16 cellular contexts compared by ENCODE assay signal in genomic region chr19:35081201-35081600, GRCh38. TPM values are rescaled to one million over a fixed set of nuclear protein-coding genes. Genes with fewer than 3 reads are reported as not detected.
DNase-seq lines count a peak whose midpoint lies in the region; ATAC-seq and TF ChIP-seq lines count a peak whose summit lies in the region.
"Had no signal": no experiment of that assay in that cellular context is flagged by ENCODE, and none has a peak within 500 bp of the region (broad histone marks: within the 10 kb centered on the region; RNA-seq: fewer than 3 reads in every experiment).

No MANE protein-coding gene starts in this region.

- H3K4me3 ChIP-seq in lower lobe of right lung: no peak overlapping the region
- no peak overlapping the region for H3K4me3 ChIP-seq in CD4-positive, alpha-beta memory T cell (ENCODE audit: low read length in 2 of 2)
- H3K4me3 ChIP-seq: HAP-1 had no signal

- DNase-seq in natural killer cell treated with Interleukin-12 subunit alpha and Interleukin-12 subunit beta and Interleukin-15 and Interleukin-18, amount 100 ng/mL, for 72 hours (ENCODE audit: low spot score): peak; percentile 48
- DNase-seq in natural killer cell (no peak), lower lobe of right lung (peak; percentile 27), NCI-H748 (lab: John Stamatoyannopoulos, UW; ENCODE audit: unreplicated experiment) (no peak)
- no peak for DNase-seq in CD4-positive, alpha-beta memory T cell
- DNase-seq: 8988T; AML-193; CD8-positive, alpha-beta T cell; COR-L47; DMS153; DMS79 treated with DMSO at 0.1 percent for 48 hours; EL; GOT3 had no signal

- CTCF ChIA-PET in CD4-positive, alpha-beta memory T cell (lab: Charles Lee; ENCODE audit: partially characterized antibody): interaction anchor here (1.1 to 2.1 kb wide), 2 partner anchors 10 to 15 kb away, joined by 4 to 7 read pairs; no protein-coding TSS in a partner anchor

- no peaks in the 10 kb centered on the region for H3K36me3 ChIP-seq in lower lobe of right lung
- H3K36me3 ChIP-seq in CD4-positive, alpha-beta memory T cell (ENCODE audit: insufficient read depth, low read length): no peaks in the 10 kb centered on the region
- H3K36me3 ChIP-seq: HAP-1 had no signal

- intact Hi-C loops in natural killer cell (cut with micrococcal nuclease) (no loop called here), lower lobe of right lung (cut with DNase I) (no loop called here)
- intact Hi-C loops in CD4-positive, alpha-beta memory T cell (cut with micrococcal nuclease): no loop called here

- H3K4me1 ChIP-seq in lower lobe of right lung: no peaks in the 10 kb centered on the region
- peaks cover 6% of the 10 kb centered on the region for H3K4me1 ChIP-seq in CD4-positive, alpha-beta memory T cell (ENCODE audit: insufficient read depth, low read length)
- H3K4me1 ChIP-seq: HAP-1 had no signal

- H3K9me3 ChIP-seq in lower lobe of right lung: no peaks in the 10 kb centered on the region
- no peaks in the 10 kb centered on the region for H3K9me3 ChIP-seq in CD4-positive, alpha-beta memory T cell (ENCODE audit: control insufficient read depth in 1 of 2, low read length in 2 of 2)

- no peak overlapping the region for H3K4me3 Mint-ChIP-seq in natural killer cell treated with Interleukin-12 subunit alpha and Interleukin-12 subunit beta and Interleukin-15 and Interleukin-18, amount 100 ng/mL, for 72 hours
- no peak overlapping the region for H3K4me3 Mint-ChIP-seq in natural killer cell
- no peak overlapping the region for H3K4me3 Mint-ChIP-seq in CD4-positive, alpha-beta memory T cell
- H3K4me3 Mint-ChIP-seq: CD8-positive, alpha-beta T cell had no signal

- H3K27ac Mint-ChIP-seq in natural killer cell treated with Interleukin-12 subunit alpha and Interleukin-12 subunit beta and Interleukin-15 and Interleukin-18, amount 100 ng/mL, for 72 hours: no peak overlapping the region
- H3K27ac Mint-ChIP-seq in natural killer cell: no peak overlapping the region
- H3K27ac Mint-ChIP-seq in CD4-positive, alpha-beta memory T cell: no peak overlapping the region
- H3K27ac Mint-ChIP-seq: CD8-positive, alpha-beta T cell had no signal

- POLR2A ChIA-PET in CD4-positive, alpha-beta memory T cell (lab: Charles Lee; ENCODE audit: partially characterized antibody): no interaction called here

- H3K27me3 ChIP-seq in lower lobe of right lung (ENCODE audit: low read depth): no peaks in the 10 kb centered on the region
- no peaks in the 10 kb centered on the region for H3K27me3 ChIP-seq in CD4-positive, alpha-beta memory T cell (ENCODE audit: insufficient read depth, low read length)

- H3K9me3 Mint-ChIP-seq in natural killer cell treated with Interleukin-12 subunit alpha and Interleukin-12 subunit beta and Interleukin-15 and Interleukin-18, amount 100 ng/mL, for 72 hours: no peaks in the 10 kb centered on the region
- no peaks in the 10 kb centered on the region for H3K9me3 Mint-ChIP-seq in natural killer cell
- no peaks in the 10 kb centered on the region for H3K9me3 Mint-ChIP-seq in CD4-positive, alpha-beta memory T cell
- H3K9me3 Mint-ChIP-seq: CD8-positive, alpha-beta T cell had no signal

- no peak for ATAC-seq in natural killer cell treated with Interleukin-12 subunit alpha and Interleukin-12 subunit beta and Interleukin-15 and Interleukin-18, amount 100 ng/mL, for 72 hours
- no peak for ATAC-seq in natural killer cell
- ATAC-seq in lower lobe of right lung: no peak
- ATAC-seq in GM19467 (IDR thresholded peaks at IDR 0.05; ENCODE audit: unreplicated experiment): no peak
- ATAC-seq: CD8-positive, alpha-beta T cell had no signal

- H3K27me3 Mint-ChIP-seq in natural killer cell treated with Interleukin-12 subunit alpha and Interleukin-12 subunit beta and Interleukin-15 and Interleukin-18, amount 100 ng/mL, for 72 hours: peaks cover 0 to 3% of the 10 kb centered on the region in 2 donors
- H3K27me3 Mint-ChIP-seq in natural killer cell (ENCODE audit: low read depth in 2 of 2): peaks cover 0 to 14% of the 10 kb centered on the region in 2 donors
- H3K27me3 Mint-ChIP-seq in CD4-positive, alpha-beta memory T cell: peaks cover 4 to 6% of the 10 kb centered on the region in 2 donors

- peaks cover 14 to 18% of the 10 kb centered on the region in 2 donors for H3K4me1 Mint-ChIP-seq in natural killer cell treated with Interleukin-12 subunit alpha and Interleukin-12 subunit beta and Interleukin-15 and Interleukin-18, amount 100 ng/mL, for 72 hours (ENCODE audit: low read depth in 2 of 2)
- H3K4me1 Mint-ChIP-seq in natural killer cell: peaks cover 8 to 27% of the 10 kb centered on the region in 2 donors
- H3K4me1 Mint-ChIP-seq in CD4-positive, alpha-beta memory T cell: peaks cover 4 to 8% (median 6%) of the 10 kb centered on the region in 4 donors

- no peak overlapping the region for H3K27ac ChIP-seq in lower lobe of right lung
- no peak overlapping the region for H3K27ac ChIP-seq in CD4-positive, alpha-beta memory T cell (ENCODE audit: low read depth, low read length)
- H3K27ac ChIP-seq: C4-2B had no signal

- TF ChIP-seq CTCF in natural killer cell (IDR thresholded peaks at IDR 0.05) (no peak), lower lobe of right lung (IDR thresholded peaks at IDR 0.05) (no peak)

- no peaks in the 10 kb centered on the region for H3K36me3 Mint-ChIP-seq in natural killer cell treated with Interleukin-12 subunit alpha and Interleukin-12 subunit beta and Interleukin-15 and Interleukin-18, amount 100 ng/mL, for 72 hours
- H3K36me3 Mint-ChIP-seq in natural killer cell: no peaks in the 10 kb centered on the region
- H3K36me3 Mint-ChIP-seq in CD4-positive, alpha-beta memory T cell: no peaks in the 10 kb centered on the region
- H3K36me3 Mint-ChIP-seq: CD8-positive, alpha-beta T cell had no signal

RNA-seq across cellular contexts. Expression of gene FXYD3, which starts 34.4 kb away (rescaled TPM):
- total RNA-seq in natural killer cell treated with Interleukin-12 subunit alpha and Interleukin-12 subunit beta and Interleukin-15 and Interleukin-18, amount 100 ng/mL, for 72 hours: not detected
- not detected for total RNA-seq in natural killer cell
- total RNA-seq in lower lobe of right lung: 135 TPM
- total RNA-seq in CD4-positive, alpha-beta memory T cell: not detected
- polyA plus RNA-seq in CD4-positive, alpha-beta memory T cell: not detected
- total RNA-seq: CD8-positive, alpha-beta T cell had no signal

RNA-seq across cellular contexts. Expression of gene HPN, which starts 39.7 kb away (rescaled TPM):
- under 1 TPM in 1 of 2 donors, not detected in 1; 0.31 TPM for total RNA-seq in natural killer cell treated with Interleukin-12 subunit alpha and Interleukin-12 subunit beta and Interleukin-15 and Interleukin-18, amount 100 ng/mL, for 72 hours
- total RNA-seq in natural killer cell (not detected), lower lobe of right lung (28.1 TPM)
- total RNA-seq in CD4-positive, alpha-beta memory T cell: under 1 TPM in 1 of 2 experiments, not detected in 1; 0.15 TPM
- under 1 TPM in 1 of 2 donors, not detected in 1; 0.57 TPM for polyA plus RNA-seq in CD4-positive, alpha-beta memory T cell
- total RNA-seq: CD8-positive, alpha-beta T cell had no signal

RNA-seq across cellular contexts. Expression of gene SCN1B, which starts 50.9 kb away (rescaled TPM):
- under 1 TPM; 0.52 to 0.95 TPM for total RNA-seq in natural killer cell treated with Interleukin-12 subunit alpha and Interleukin-12 subunit beta and Interleukin-15 and Interleukin-18, amount 100 ng/mL, for 72 hours
- total RNA-seq in natural killer cell (1 to 10 TPM in 2 of 3 donors, under 1 TPM in 1; 0.94 to 1.5 (median 1.1) TPM), lower lobe of right lung (9.8 TPM)
- 1 to 10 TPM; 1.4 to 1.5 TPM for total RNA-seq in CD4-positive, alpha-beta memory T cell
- polyA plus RNA-seq in CD4-positive, alpha-beta memory T cell: under 1 TPM in 1 of 2 donors, not detected in 1; 0.64 TPM

RNA-seq across cellular contexts. Expression of gene LGI4, which starts 53.7 kb away (rescaled TPM):
- total RNA-seq in natural killer cell treated with Interleukin-12 subunit alpha and Interleukin-12 subunit beta and Interleukin-15 and Interleukin-18, amount 100 ng/mL, for 72 hours: not detected
- under 1 TPM in 2 of 3 donors, not detected in 1; 0.49 to 0.72 TPM for total RNA-seq in natural killer cell
- 6.3 TPM for total RNA-seq in lower lobe of right lung
- under 1 TPM; 0.72 to 0.81 TPM for total RNA-seq in CD4-positive, alpha-beta memory T cell
- not detected for polyA plus RNA-seq in CD4-positive, alpha-beta memory T cell

RNA-seq across cellular contexts. Expression of gene FXYD1, which starts 57.4 kb away (rescaled TPM):
- not detected for total RNA-seq in natural killer cell treated with Interleukin-12 subunit alpha and Interleukin-12 subunit beta and Interleukin-15 and Interleukin-18, amount 100 ng/mL, for 72 hours
- total RNA-seq in natural killer cell: not detected
- total RNA-seq in lower lobe of right lung: 49.7 TPM
- 1 to 10 TPM; 3.6 to 4.4 TPM for total RNA-seq in CD4-positive, alpha-beta memory T cell
- 1 to 10 TPM in 1 of 2 donors, under 1 TPM in 1; 0.58 to 3.2 TPM for polyA plus RNA-seq in CD4-positive, alpha-beta memory T cell

Comparison
In these comparisons a context has a peak if more than half of its experiments do, and no peak if none do; other contexts are left out.
1. DNase-seq: peak in natural killer cell treated with Interleukin-12 subunit alpha and Interleukin-12 subunit beta and Interleukin-15 and Interleukin-18, amount 100 ng/mL, for 72 hours (single experiment) and lower lobe of right lung (single experiment); none in natural killer cell (single experiment), CD4-positive, alpha-beta memory T cell (0 of 5) and NCI-H748 (single experiment).
2. RNA of gene FXYD3, which starts 34.4 kb away (total RNA-seq): 135 TPM in lower lobe of right lung (single experiment); not detected in natural killer cell treated with Interleukin-12 subunit alpha and Interleukin-12 subunit beta and Interleukin-15 and Interleukin-18, amount 100 ng/mL, for 72 hours, not detected in natural killer cell and not detected in CD4-positive, alpha-beta memory T cell; every median in the first group is over 100 times any median in the second.
3. RNA of gene HPN, which starts 39.7 kb away (total RNA-seq): 28.1 TPM in lower lobe of right lung (single experiment); 0.31 TPM in natural killer cell treated with Interleukin-12 subunit alpha and Interleukin-12 subunit beta and Interleukin-15 and Interleukin-18, amount 100 ng/mL, for 72 hours, 0.15 TPM in CD4-positive, alpha-beta memory T cell and not detected in natural killer cell; every median in the first group is over 10 times any median in the second.